In genomic region chr22:39959640-39960447, GRCh38 we compare ENCODE assay signal across 8 cellular contexts. TPM values are rescaled to one million over a fixed set of nuclear protein-coding genes. Genes with fewer than 3 reads are reported as not detected.
DNase-seq lines count a peak whose midpoint lies in the region; ATAC-seq and TF ChIP-seq lines count a peak whose summit lies in the region.

TMA7B (plus strand) TSS chr22:39960397; CDS start chr22:39964375, 3,978 bp downstream.

- CTCF ChIA-PET in AG04449 (lab: Yijun Ruan, JAX): interaction anchor here (1.0 to 1.7 kb wide), 3 partner anchors 9 to 64 kb away, joined by 3 to 4 read pairs (median 3); no protein-coding TSS in a partner anchor

- TF ChIP-seq CTCF in AG04449 (IDR thresholded peaks at IDR 0.05; ENCODE audit: insufficient read depth, low read length, missing control alignments) (peak; percentile 45), fibroblast of the aortic adventitia (IDR thresholded peaks at IDR 0.05; ENCODE audit: insufficient read depth, low read length) (peak; percentile 41)

- POLR2A ChIA-PET in AG04449 (lab: Yijun Ruan, JAX): no interaction called here

- H3K4me3 ChIP-seq in AG04449 (ENCODE audit: low read depth, low read length): no peak within 1 kb of the TSS; the same call in 1 of the 2 replicates
- H3K4me3 ChIP-seq in fibroblast of the aortic adventitia (ENCODE audit: low read depth, low read length): no peak within 1 kb of the TSS

- no peak for DNase-seq in AG04449 (ENCODE audit: low read depth, low spot score)
- DNase-seq in HS-27A (ENCODE audit: low read depth): peak; percentile 8
- DNase-seq in activated CD4-positive, alpha-beta T cell treated with anti-CD3 and anti-CD28 coated beads for 48 hours: peak; percentile 43
- DNase-seq in fibroblast of the aortic adventitia (ENCODE audit: low read depth): peak; percentile 33
- peak; percentile 43 for DNase-seq in renal cortical epithelial cell (ENCODE audit: low read depth)
- no peak for DNase-seq in NCI-H2107 (lab: John Stamatoyannopoulos, UW)
- no peak for DNase-seq in NCI-H526 (lab: John Stamatoyannopoulos, UW)

- no peak for ATAC-seq in GM21717 (IDR thresholded peaks at IDR 0.05; ENCODE audit: unreplicated experiment)

RNA-seq across cellular contexts. Expression of gene TMA7B, which starts in this region (rescaled TPM):
- total RNA-seq in fibroblast of the aortic adventitia (ENCODE audit: low replicate concordance): not detected in 2 replicates
- not detected in 2 replicates for total RNA-seq in renal cortical epithelial cell

Comparison
In these comparisons a context has a peak if more than half of its experiments do, and no peak if none do; other contexts are left out.
1. Peak in DNase-seq in fibroblast of the aortic adventitia; RNA of the gene not detected or under 1 TPM.
2. Peak in DNase-seq in renal cortical epithelial cell; RNA of the gene not detected or under 1 TPM.
3. DNase-seq: peak in HS-27A (single experiment) and activated CD4-positive, alpha-beta T cell treated with anti-CD3 and anti-CD28 coated beads for 48 hours (single experiment); none in AG04449 (single experiment), NCI-H2107 (single experiment) and NCI-H526 (0 of 2).